8 cellular contexts compared by ENCODE assay signal in the genomic region with DNA sequence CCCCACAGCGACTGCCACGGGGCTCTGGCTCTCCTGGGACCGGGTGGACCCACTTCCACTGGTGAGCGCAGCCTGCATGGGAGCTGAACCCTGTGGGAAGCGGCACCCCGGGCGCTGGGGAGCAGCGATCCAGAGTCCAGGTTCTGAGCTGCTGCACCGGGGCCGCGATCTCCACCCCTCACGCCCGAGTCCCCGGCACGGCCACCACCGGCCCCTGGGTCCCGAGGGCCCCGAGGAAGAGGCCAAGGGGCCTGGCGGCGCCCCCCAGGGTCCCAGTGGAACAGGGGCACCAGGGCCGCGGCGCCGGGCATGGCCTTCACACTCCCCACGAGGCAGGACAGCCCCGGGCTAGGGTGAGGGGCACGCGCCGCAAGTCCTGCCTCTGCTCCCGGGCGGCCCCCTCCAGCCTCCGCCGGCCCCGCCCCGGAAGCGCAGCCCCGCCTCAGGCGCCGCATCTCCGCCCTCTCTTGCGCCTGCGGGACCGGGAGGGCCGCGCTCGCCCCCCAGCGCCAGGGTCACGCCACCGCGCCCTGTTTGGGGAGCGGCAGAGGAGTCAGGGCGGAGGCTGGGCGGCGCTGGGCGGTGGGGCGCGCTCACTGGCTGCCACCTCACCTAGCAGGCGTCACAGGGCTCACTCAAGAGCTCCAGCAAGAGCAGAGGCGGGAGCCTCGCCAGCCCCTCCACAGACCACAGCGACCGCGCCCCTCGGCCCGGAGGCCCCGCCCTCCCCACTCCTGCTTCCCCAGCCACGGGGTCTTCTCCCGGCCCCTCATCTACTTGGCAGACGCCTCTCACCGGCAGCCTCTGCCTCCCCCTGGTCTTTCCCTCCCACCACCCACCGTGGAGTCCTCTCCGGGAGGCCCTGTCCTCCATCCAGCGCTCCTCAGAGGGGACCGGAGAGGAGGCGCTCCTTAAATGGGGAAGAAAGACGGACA. TPM values are rescaled to one million over a fixed set of nuclear protein-coding genes. Genes with fewer than 3 reads are reported as not detected.
DNase-seq lines count a peak whose midpoint lies in the region; ATAC-seq and TF ChIP-seq lines count a peak whose summit lies in the region.

No MANE protein-coding gene starts in this region.

- H3K79me1 ChIP-seq in neuronal stem cell (ENCODE audit: low read depth, low read length), result peaks cover 10% of the 10 kb centered on the region

- H2BK5ac ChIP-seq in neuronal stem cell (ENCODE audit: low read length), result peak overlapping the region; percentile 21

- H3K9me2 ChIP-seq in OCI-LY7 (ENCODE audit: insufficient read depth, low read length), result no peaks in the 10 kb centered on the region

- POLR2A ChIA-PET in AG04450 (lab: Yijun Ruan, JAX) (no interaction called here), OCI-LY7 (lab: Charles Lee) (no interaction called here)

- no peak overlapping the region for H2BK12ac ChIP-seq in neuronal stem cell (ENCODE audit: low read length)

- H3K79me2 ChIP-seq in OCI-LY7 (ENCODE audit: insufficient read depth, low read depth, low read length), result peaks cover 6% of the 10 kb centered on the region; the same call in 1 of the 2 replicates

- H3K18ac ChIP-seq in neuronal stem cell (ENCODE audit: low read length), result peak overlapping the region; percentile 97

- no TSS peak for BruUV-seq in OCI-LY7 (replicated peaks; lab: Mats Ljungman, UMichigan)

- H2AK5ac ChIP-seq in neuronal stem cell (ENCODE audit: low read depth, low read length), result peak overlapping the region; percentile 97

- H3K27ac ChIP-seq in AG04450 (ENCODE audit: low read depth, low read length), result peak overlapping the region; percentile 57
- H3K27ac ChIP-seq in OCI-LY7 (ENCODE audit: low read depth, low read length, poor library complexity, severe bottlenecking), result no peak overlapping the region
- H3K27ac ChIP-seq in foreskin keratinocyte, result peak overlapping the region; percentile 69
- peak overlapping the region; percentile 57 for H3K27ac ChIP-seq in neuronal stem cell (replicated peaks; ENCODE audit: low read length)
- H3K27ac ChIP-seq in stomach smooth muscle (ENCODE audit: low read length), result peak overlapping the region; percentile 78

- H2AFZ ChIP-seq in OCI-LY7 (ENCODE audit: low read length), result no peak overlapping the region
- H2AFZ ChIP-seq in neuronal stem cell (ENCODE audit: low read length), result no peak overlapping the region

- H3K9ac ChIP-seq in neuronal stem cell (ENCODE audit: low read depth, low read length, poor library complexity), result peak overlapping the region; percentile 70
- peak overlapping the region; percentile 60 to 68 for H3K9ac ChIP-seq in stomach smooth muscle (ENCODE audit: low read length in 2 of 2)

- peaks cover 40% of the 10 kb centered on the region for H3K36me3 ChIP-seq in OCI-LY7 (ENCODE audit: insufficient read depth, low read length)
- H3K36me3 ChIP-seq in neuronal stem cell (replicated peaks in 1 of 2; ENCODE audit: control insufficient read depth in 2 of 2, insufficient read depth in 2 of 2, low read length in 2 of 2), result peaks cover 3 to 34% of the 10 kb centered on the region in 2 donors
- H3K36me3 ChIP-seq in stomach smooth muscle (ENCODE audit: control insufficient read depth in 2 of 2, insufficient read depth in 2 of 2, low read length in 2 of 2), result peaks cover 3 to 8% of the 10 kb centered on the region in 2 donors

- intact Hi-C loops in OCI-LY7 (cut with micrococcal nuclease; ENCODE audit: unreplicated experiment), result no loop called here

- H2BK15ac ChIP-seq in neuronal stem cell (ENCODE audit: low read length), result no peak overlapping the region

- DNase-seq in AG04450 (ENCODE audit: low read depth, low spot score) (peak; percentile 32), GM19238 (ENCODE audit: insufficient read length, low spot score) (peak; percentile 90), OCI-LY7 (ENCODE audit: low spot score) (peak; percentile 71), activated gamma-delta T cell (lab: John Stamatoyannopoulos, UW) (peak; percentile 88), foreskin keratinocyte (peak; percentile 42 to 71), neuronal stem cell (ENCODE audit: low spot score) (peak; percentile 89)

- H3K4me1 ChIP-seq in OCI-LY7 (ENCODE audit: insufficient read depth, low read length, poor library complexity, severe bottlenecking) (peaks cover 12% of the 10 kb centered on the region), foreskin keratinocyte (no peaks in the 10 kb centered on the region), neuronal stem cell (ENCODE audit: control insufficient read depth in 2 of 2, insufficient read depth in 1 of 2, low read depth in 1 of 2, low read length in 2 of 2) (peaks cover 0 to 4% of the 10 kb centered on the region in 2 donors), stomach smooth muscle (ENCODE audit: control insufficient read depth, insufficient read depth, low read length) (peaks cover 15% of the 10 kb centered on the region)

- H3K27me3 ChIP-seq in AG04450 (ENCODE audit: control insufficient read depth, insufficient read depth, low read length) (no peaks in the 10 kb centered on the region), foreskin keratinocyte (no peaks in the 10 kb centered on the region), neuronal stem cell (ENCODE audit: control insufficient read depth in 3 of 3, insufficient read depth in 3 of 3, low read depth in 1 of 3, low read length in 3 of 3) (no peaks in the 10 kb centered on the region), stomach smooth muscle (ENCODE audit: control insufficient read depth in 1 of 2, insufficient read depth in 2 of 2, low read length in 2 of 2) (no peaks in the 10 kb centered on the region)

- H3K14ac ChIP-seq in neuronal stem cell (ENCODE audit: low read length), result no peak overlapping the region

- H2BK120ac ChIP-seq in neuronal stem cell (ENCODE audit: low read depth, low read length), result no peak overlapping the region

- H4K8ac ChIP-seq in neuronal stem cell (ENCODE audit: low read depth, low read length), result no peak overlapping the region

- peak overlapping the region; percentile 55 for H3K4me3 ChIP-seq in AG04450 (ENCODE audit: low read depth, low read length)
- H3K4me3 ChIP-seq in OCI-LY7 (ENCODE audit: low read depth, low read length, poor library complexity, severe bottlenecking), result peak overlapping the region; percentile 17
- peak overlapping the region in 1 of 2 donors; percentile 76 for H3K4me3 ChIP-seq in neuronal stem cell (ENCODE audit: low read length in 2 of 2)
- peak overlapping the region; percentile 65 to 76 for H3K4me3 ChIP-seq in stomach smooth muscle (ENCODE audit: low read length in 2 of 2)

- TF ChIP-seq CTCF in AG04450 (IDR thresholded peaks at IDR 0.05; ENCODE audit: low read depth, low read length), result peak; percentile 47
- peak; percentile 71 for TF ChIP-seq CTCF in OCI-LY7 (conservative IDR thresholded peaks at IDR 0.05; ENCODE audit: low read length)
- peak; percentile 91 for TF ChIP-seq CTCF in foreskin keratinocyte (conservative IDR thresholded peaks at IDR 0.05)

- no peak overlapping the region for H3K23ac ChIP-seq in neuronal stem cell (ENCODE audit: low read depth, low read length, poor library complexity)

- H3K9me3 ChIP-seq in AG04450 (ENCODE audit: control insufficient read depth, insufficient read depth, low read length) (no peaks in the 10 kb centered on the region; the same call in 1 of the 2 replicates), OCI-LY7 (ENCODE audit: low read length) (no peaks in the 10 kb centered on the region), neuronal stem cell (replicated peaks in 1 of 2; ENCODE audit: control insufficient read depth in 2 of 2, insufficient read depth in 1 of 2, low read depth in 1 of 2, low read length in 2 of 2) (no peaks in the 10 kb centered on the region), stomach smooth muscle (ENCODE audit: control insufficient read depth in 2 of 2, low read length in 2 of 2) (no peaks in the 10 kb centered on the region)

- 0 out of 2 replicates have a peak, but pooled peaks cover 3% of the 10 kb centered on the region for H4K20me1 ChIP-seq in OCI-LY7 (ENCODE audit: insufficient read depth, low read length)

- no CpG with 5 or more reads among the region's 76 CpGs for WGBS in neuronal stem cell (ENCODE audit: extremely low coverage in 2 of 2, insufficient read length in 2 of 2, insufficient replicate concordance in 1 of 2), 2 donors

- H4K91ac ChIP-seq in neuronal stem cell (ENCODE audit: low read depth, low read length, poor library complexity), result no peak overlapping the region

- CTCF ChIA-PET in AG04450 (lab: Charles Lee), result interaction anchor here (0.7 to 1.2 kb wide), 3 partner anchors 11 to 103 kb away, joined by 3 read pairs; no protein-coding TSS in a partner anchor
- CTCF ChIA-PET in OCI-LY7 (lab: Charles Lee; ENCODE audit: unreplicated experiment), result no interaction called here

- H3K4me2 ChIP-seq in OCI-LY7 (ENCODE audit: low read length), result peak overlapping the region; percentile 44; the same call in 1 of the 2 replicates
- H3K4me2 ChIP-seq in neuronal stem cell (ENCODE audit: insufficient read depth, low read length, poor library complexity, severe bottlenecking), result peak overlapping the region; percentile 83

- H3K4ac ChIP-seq in neuronal stem cell (ENCODE audit: low read length), result no peak overlapping the region

- ATAC-seq in HG03432 (IDR thresholded peaks at IDR 0.05; ENCODE audit: unreplicated experiment) (peak; percentile 95), foreskin keratinocyte (peak; percentile 99)

RNA-seq across cellular contexts. Expression of gene THAP4, which starts 26.8 kb away (rescaled TPM):
- 23.7 and 34.1 TPM in 2 replicates for polyA plus RNA-seq in AG04450 (2011; rRNA removed)
- polyA minus RNA-seq in AG04450 (2011; rRNA and poly(A)+ RNA removed), result 31.1 and 47.8 TPM in 2 replicates
- total RNA-seq in OCI-LY7 (2014; rRNA removed; shearing (Covaris generic)), result 55.4 and 65.6 TPM in 2 replicates
- total RNA-seq in OCI-LY7 (2022), result 55.6 and 61.6 TPM in 2 replicates
- total RNA-seq in foreskin keratinocyte, result 73.7 and 85.6 TPM in 2 replicates
- 72.4 and 74.7 TPM in 2 replicates for polyA plus RNA-seq in foreskin keratinocyte
- 54.6 TPM for polyA plus RNA-seq in neuronal stem cell (2013, experiment 1 of 2)
- polyA plus RNA-seq in neuronal stem cell (2013, experiment 2 of 2), result 56.0 TPM

RNA-seq across cellular contexts. Expression of gene ATG4B, which starts 27.4 kb away (rescaled TPM):
- polyA plus RNA-seq in AG04450 (2011; rRNA removed) (82.4 and 98.2 TPM in 2 replicates), foreskin keratinocyte (53.9 and 59.1 TPM in 2 replicates)
- polyA minus RNA-seq in AG04450 (2011; rRNA and poly(A)+ RNA removed), result 94.4 and 144 TPM in 2 replicates
- total RNA-seq in OCI-LY7 (2014; rRNA removed; shearing (Covaris generic)), result 72.4 and 78.0 TPM in 2 replicates
- total RNA-seq in OCI-LY7 (2022) (133 and 152 TPM in 2 replicates), foreskin keratinocyte (43.0 and 48.4 TPM in 2 replicates)
- 64.1 TPM for polyA plus RNA-seq in neuronal stem cell (2013, experiment 1 of 2)
- polyA plus RNA-seq in neuronal stem cell (2013, experiment 2 of 2), result 62.1 TPM

RNA-seq across cellular contexts. Expression of gene BOK, which starts 51.6 kb away (rescaled TPM):
- polyA plus RNA-seq in AG04450 (2011; rRNA removed) (18.6 and 28.0 TPM in 2 replicates), foreskin keratinocyte (43.1 and 56.5 TPM in 2 replicates)
- 18.2 and 19.4 TPM in 2 replicates for polyA minus RNA-seq in AG04450 (2011; rRNA and poly(A)+ RNA removed)
- not detected in 2 replicates for total RNA-seq in OCI-LY7 (2014; rRNA removed; shearing (Covaris generic))
- total RNA-seq in OCI-LY7 (2022) (not detected in 2 replicates), foreskin keratinocyte (36.9 and 46.1 TPM in 2 replicates)
- polyA plus RNA-seq in neuronal stem cell (2013, experiment 1 of 2), result 5.1 TPM
- polyA plus RNA-seq in neuronal stem cell (2013, experiment 2 of 2), result 4.7 TPM

Comparison
In these comparisons a context has a peak if more than half of its experiments do, and no peak if none do; other contexts are left out.
1. DNase-seq: peak in every context shown above with its lines; median percentile 90 in GM19238; 89 in neuronal stem cell; 88 in activated gamma-delta T cell; 71 in OCI-LY7; 56 in foreskin keratinocyte; 32 in AG04450.
2. RNA of gene BOK, which starts 51.6 kb away (total RNA-seq): 36.9 to 46.1 TPM in foreskin keratinocyte; not detected in OCI-LY7; every median in the first group is over 10 times any median in the second.
3. Peak in every context shown above with its lines, with median percentiles within 50 percentile points of each other: CTCF ChIP-seq.